21 cellular contexts compared by ENCODE assay signal in the genomic region with DNA sequence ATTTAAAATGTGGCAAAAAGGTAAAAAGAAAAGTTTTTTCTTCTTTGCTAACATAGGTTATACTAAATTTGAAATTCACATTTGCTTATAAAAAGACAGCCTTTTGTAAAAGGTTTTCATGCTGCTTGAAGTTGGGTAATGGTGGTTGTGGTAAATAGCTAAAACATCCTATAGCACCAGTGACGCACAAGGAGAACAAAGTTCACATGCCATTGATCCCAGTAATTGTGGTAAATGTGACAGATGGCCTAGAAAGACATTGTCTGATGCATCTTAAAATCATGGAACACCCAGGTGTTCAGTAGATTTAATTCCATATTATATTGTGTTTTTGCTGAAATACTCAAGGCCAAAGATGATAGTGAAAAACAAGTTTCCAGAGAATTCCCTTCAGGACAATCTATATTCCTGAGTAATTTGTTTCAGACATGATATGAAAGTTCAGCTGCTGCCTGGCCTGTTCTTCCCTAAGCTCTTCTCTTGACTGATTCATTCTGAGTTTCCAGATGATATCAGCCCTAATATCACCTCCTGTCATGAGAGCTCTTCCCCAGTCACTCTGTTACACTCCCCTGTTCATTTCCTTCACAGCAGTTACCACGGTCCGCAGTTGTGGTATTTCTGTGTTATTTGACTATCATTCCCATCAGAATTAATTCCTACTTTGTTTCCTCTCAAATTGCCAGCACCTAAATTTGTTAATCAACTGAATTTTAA. TPM values are rescaled to one million over a fixed set of nuclear protein-coding genes. Genes with fewer than 3 reads are reported as not detected.
DNase-seq lines count a peak whose midpoint lies in the region; ATAC-seq, FAIRE-seq and TF ChIP-seq lines count a peak whose summit lies in the region.
"Had no signal": no experiment of that assay in that cellular context is flagged by ENCODE, and none has a peak within 500 bp of the region (broad histone marks: within the 10 kb centered on the region; RNA-seq: fewer than 3 reads in every experiment).

No MANE protein-coding gene starts in this region.

- ATAC-seq in IMR-90 (ENCODE audit: low read depth) (no peak), pancreas (no peak), WTC11 (no peak)
- ATAC-seq: activated naive CD8-positive, alpha-beta T cell treated with anti-CD3 and anti-CD28 coated beads, Interleukin-2, amount 50 U/mL, for 24 hours; left ventricle myocardium superior had no signal

- H2BK5ac ChIP-seq in IMR-90 (ENCODE audit: low read depth, low read length, poor library complexity, severe bottlenecking) = peak overlapping the region; percentile 29

- no peak overlapping the region for H3K23ac ChIP-seq in IMR-90 (ENCODE audit: low read depth, low read length)

- DNase-seq in Daoy (ENCODE audit: low read depth) (peak; percentile 68), IMR-90 (peak; percentile 79), choroid plexus epithelial cell (ENCODE audit: low read depth) (peak; percentile 75), neural crest cell (ENCODE audit: low read depth, low spot score) (no peak), GM19238 (ENCODE audit: insufficient read length, low spot score) (no peak), pancreas (no peak), WTC11 (ENCODE audit: low spot score) (no peak)
- DNase-seq in NK-92 treated with Interleukin-12 subunit alpha and Interleukin-12 subunit beta, amount 100 ng/mL, for 24 hours (lab: John Stamatoyannopoulos, UW) = no peak
- DNase-seq: activated CD4-positive, CD25-positive, alpha-beta regulatory T cell treated with anti-CD3 and anti-CD28 coated beads, Interleukin-2, amount 50 U/mL, for 72 hours; activated naive CD8-positive, alpha-beta T cell treated with anti-CD3 and anti-CD28 coated beads, Interleukin-2, amount 50 U/mL, for 24 hours; left ventricle myocardium superior; NCI-H1436; NCI-H82; nucleus accumbens; T-helper 9 cell; transverse colon had no signal

- CTCF ChIA-PET in IMR-90 (lab: Yijun Ruan, JAX) = no interaction called here
- CTCF ChIA-PET in WTC11 (lab: Charles Lee) = no interaction called here

- POLR2A ChIA-PET in IMR-90 (lab: Charles Lee; ENCODE audit: unreplicated experiment) (no interaction called here), WTC11 (lab: Charles Lee) (interaction anchor here (0.6 kb wide), 1 partner anchor 42 kb away, joined by 3 read pairs; no protein-coding TSS in a partner anchor)

- H4K91ac ChIP-seq in IMR-90 (ENCODE audit: insufficient read depth, low read depth, low read length) = no peak overlapping the region

- no peak overlapping the region for H3K9ac ChIP-seq in IMR-90 (ENCODE audit: low read depth, low read length)

- 83% methylated on average over 1 of the region's 3 CpGs; no CpG with 5 or more reads in 1 of the 2 experiments for WGBS in IMR-90 (ENCODE audit: extremely low coverage in 2 of 2, insufficient read length in 1 of 2), 2 experiments
- 91% methylated on average over 3 of the region's 3 CpGs for WGBS in pancreas, 2 donors

- no peak for TF ChIP-seq POLR2A in IMR-90 (IDR thresholded peaks at IDR 0.05; ENCODE audit: low read depth, low read length)

- H3K9me3 Mint-ChIP-seq in neural crest cell = no peaks in the 10 kb centered on the region
- no peaks in the 10 kb centered on the region for H3K9me3 Mint-ChIP-seq in WTC11
- H3K9me3 Mint-ChIP-seq: activated naive CD8-positive, alpha-beta T cell treated with anti-CD3 and anti-CD28 coated beads, Interleukin-2, amount 50 U/mL, for 24 hours; activated T-helper 1 cell treated with anti-CD3 and anti-CD28 coated beads, Interleukin-12 subunit alpha, Interleukin-12 subunit beta, Interleukin-2, Interleukin-4 antibody, amounts not matched to agents 30 ng/mL and 10 ng/mL and 1 ng/mL, durations not matched to agents 14 hours and 24 hours and 36 hours; stimulated activated naive CD8-positive, alpha-beta T cell treated with anti-CD3 and anti-CD28 coated beads, Interleukin-15, Interleukin-2, amounts not matched to agents 100 ng/mL and 50 ng/mL, for 24 hours had no signal

- in situ Hi-C loops in IMR-90 (cut with MboI; ENCODE audit: low sequenced_read_pairs) = no loop called here

- no peak overlapping the region for H3K18ac ChIP-seq in IMR-90 (ENCODE audit: low read depth, low read length)

- H3K36me3 Mint-ChIP-seq in neural crest cell (ENCODE audit: low read depth) (no peaks in the 10 kb centered on the region), WTC11 (no peaks in the 10 kb centered on the region)

- no peak overlapping the region; a peak in 2 of 4 replicates for H4K8ac ChIP-seq in IMR-90 (ENCODE audit: low read depth in 2 of 2, low read length in 2 of 2)

- H2BK15ac ChIP-seq in IMR-90 (ENCODE audit: low read depth, low read length) = no peak overlapping the region

- H3K56ac ChIP-seq in IMR-90 (ENCODE audit: extremely low read depth, insufficient read depth, low read length) = no peak overlapping the region

- H3K27me3 ChIP-seq in IMR-90 (ENCODE audit: control insufficient read depth, insufficient read depth, low read length) = no peaks in the 10 kb centered on the region
- no peaks in the 10 kb centered on the region for H3K27me3 ChIP-seq in pancreas
- H3K27me3 ChIP-seq: cardiac muscle cell, right atrium auricular region, transverse colon had no signal

- H3K4me2 ChIP-seq in IMR-90 (ENCODE audit: low read depth, low read length) = peak overlapping the region; percentile 36; the same call in 1 of the 2 replicates

- H2AK9ac ChIP-seq in IMR-90 (replicated peaks; ENCODE audit: low read depth, low read length, poor library complexity) = no peak overlapping the region

- TF ChIP-seq RAD21 in IMR-90 (IDR thresholded peaks at IDR 0.05; ENCODE audit: low read length) = no peak

- dilution Hi-C loops in IMR-90 (cut with HindIII; ENCODE audit: low sequenced_read_pairs, unreplicated experiment) = no loop called here

- H3K27ac Mint-ChIP-seq in neural crest cell (ENCODE audit: unreplicated experiment) = no peak overlapping the region
- H3K27ac Mint-ChIP-seq in WTC11 = no peak overlapping the region
- H3K27ac Mint-ChIP-seq: activated naive CD8-positive, alpha-beta T cell treated with anti-CD3 and anti-CD28 coated beads, Interleukin-2, amount 50 U/mL, for 24 hours; activated T-helper 1 cell treated with anti-CD3 and anti-CD28 coated beads, Interleukin-12 subunit alpha, Interleukin-12 subunit beta, Interleukin-2, Interleukin-4 antibody, amounts not matched to agents 30 ng/mL and 10 ng/mL and 1 ng/mL, durations not matched to agents 14 hours and 24 hours and 36 hours; stimulated activated naive CD8-positive, alpha-beta T cell treated with anti-CD3 and anti-CD28 coated beads, Interleukin-15, Interleukin-2, amounts not matched to agents 100 ng/mL and 50 ng/mL, for 24 hours had no signal

- no peaks in the 10 kb centered on the region for H4K20me1 ChIP-seq in IMR-90 (ENCODE audit: insufficient read depth, low read length)

- H3K79me1 ChIP-seq in IMR-90 (ENCODE audit: low read depth in 1 of 2, low read length in 2 of 2) = peaks cover 4 to 7% of the 10 kb centered on the region in 2 experiments; a peak in 3 of 4 replicates

- H3K4me3 ChIP-seq in IMR-90 (ENCODE audit: insufficient read depth, low read depth, low read length) = no peak overlapping the region
- no peak overlapping the region for H3K4me3 ChIP-seq in choroid plexus epithelial cell (ENCODE audit: low read depth, low read length)
- no peak overlapping the region for H3K4me3 ChIP-seq in pancreas
- H3K4me3 ChIP-seq: cardiac muscle cell, right atrium auricular region, transverse colon had no signal

- 0 out of 2 replicates have a peak, but pooled peaks cover 1% of the 10 kb centered on the region for H3K4me1 ChIP-seq in IMR-90 (ENCODE audit: control insufficient read depth, insufficient read depth, low read length)
- H3K4me1 ChIP-seq in pancreas = peaks cover 0 to 5% (median 4%) of the 10 kb centered on the region in 3 donors

- H3K4ac ChIP-seq in IMR-90 (ENCODE audit: low read depth, low read length) = no peak overlapping the region

- H3K27me3 Mint-ChIP-seq in neural crest cell (ENCODE audit: low read depth) (no peaks in the 10 kb centered on the region), WTC11 (ENCODE audit: low read depth) (no peaks in the 10 kb centered on the region)
- H3K27me3 Mint-ChIP-seq: activated naive CD8-positive, alpha-beta T cell treated with anti-CD3 and anti-CD28 coated beads, Interleukin-2, amount 50 U/mL, for 24 hours; stimulated activated naive CD8-positive, alpha-beta T cell treated with anti-CD3 and anti-CD28 coated beads, Interleukin-15, Interleukin-2, amounts not matched to agents 100 ng/mL and 50 ng/mL, for 24 hours had no signal

- intact Hi-C loops in IMR-90 (cut with micrococcal nuclease) (no loop called here), pancreas (cut with DNase I) (no loop called here)

- H3K14ac ChIP-seq in IMR-90 (replicated peaks; ENCODE audit: low read depth, low read length) = no peak overlapping the region

- H3K4me1 Mint-ChIP-seq in neural crest cell (peaks cover 10% of the 10 kb centered on the region), WTC11 (peaks cover 6% of the 10 kb centered on the region)

- no peak for TF ChIP-seq CTCF in IMR-90 (conservative IDR thresholded peaks at IDR 0.05; ENCODE audit: low read depth, low read length)
- no peak for TF ChIP-seq CTCF in choroid plexus epithelial cell (conservative IDR thresholded peaks at IDR 0.05; ENCODE audit: low read depth, low read length)
- TF ChIP-seq CTCF in neural crest cell (conservative IDR thresholded peaks at IDR 0.05) = no peak
- no peak for TF ChIP-seq CTCF in pancreas (IDR thresholded peaks at IDR 0.05)
- no peak for TF ChIP-seq CTCF in WTC11 (IDR thresholded peaks at IDR 0.05)

- H2BK120ac ChIP-seq in IMR-90 (ENCODE audit: low read depth, low read length) = no peak overlapping the region

- H3K27ac ChIP-seq in IMR-90 (ENCODE audit: insufficient read depth, low read length) (no peak overlapping the region), pancreas (no peak overlapping the region)
- H3K27ac ChIP-seq: cardiac muscle cell, epithelial cell of prostate, right atrium auricular region, transverse colon had no signal

- H3K9me3 ChIP-seq in IMR-90 (ENCODE audit: control insufficient read depth, insufficient read depth, low read length) (no peaks in the 10 kb centered on the region), pancreas (no peaks in the 10 kb centered on the region)
- H3K9me3 ChIP-seq: right atrium auricular region, transverse colon had no signal

- H3K36me3 ChIP-seq in IMR-90 (ENCODE audit: control insufficient read depth, insufficient read depth, low read length) (no peaks in the 10 kb centered on the region), pancreas (no peaks in the 10 kb centered on the region)
- H3K36me3 ChIP-seq: cardiac muscle cell, right atrium auricular region, transverse colon had no signal

- no peak overlapping the region for H2AFZ ChIP-seq in IMR-90 (replicated peaks; ENCODE audit: low read length, poor library complexity)

- H4K5ac ChIP-seq in IMR-90 (ENCODE audit: low read depth, low read length) = no peak overlapping the region

- H3K4me3 Mint-ChIP-seq in neural crest cell = peak overlapping the region; percentile 5
- no peak overlapping the region for H3K4me3 Mint-ChIP-seq in WTC11
- H3K4me3 Mint-ChIP-seq: activated naive CD8-positive, alpha-beta T cell treated with anti-CD3 and anti-CD28 coated beads, Interleukin-2, amount 50 U/mL, for 24 hours; activated T-helper 1 cell treated with anti-CD3 and anti-CD28 coated beads, Interleukin-12 subunit alpha, Interleukin-12 subunit beta, Interleukin-2, Interleukin-4 antibody, amounts not matched to agents 30 ng/mL and 10 ng/mL and 1 ng/mL, durations not matched to agents 14 hours and 24 hours and 36 hours; stimulated activated naive CD8-positive, alpha-beta T cell treated with anti-CD3 and anti-CD28 coated beads, Interleukin-15, Interleukin-2, amounts not matched to agents 100 ng/mL and 50 ng/mL, for 24 hours had no signal

- no peak for FAIRE-seq in pancreas (lab: Jason Lieb, UNC)

- peak overlapping the region; percentile 50; the same call in 1 of the 2 replicates for H2AK5ac ChIP-seq in IMR-90 (ENCODE audit: low read depth, low read length)

- BruUV-seq in IMR-90 (replicated peaks; lab: Mats Ljungman, UMichigan) = no TSS peak

- no peaks in the 10 kb centered on the region; the same call in 1 of the 2 replicates for H3K9me1 ChIP-seq in IMR-90 (ENCODE audit: insufficient read depth, low read length)

- H2BK20ac ChIP-seq in IMR-90 (ENCODE audit: low read depth, low read length) = no peak overlapping the region

RNA-seq across cellular contexts. Expression of a gene that starts 4.6 kb away (rescaled TPM):
- 5.4 and 7.8 TPM in 2 replicates for total RNA-seq in Daoy (2014; rRNA removed; shearing (Covaris generic))
- total RNA-seq in IMR-90 (2012; rRNA removed) (8.1 and 10.0 TPM in 2 replicates), neural crest cell (13.5 and 17.8 TPM in 2 replicates), pancreas (10 to 100 TPM in 2 of 6 donors, 1 to 10 TPM in 4; 6.4 to 11.1 (median 8.7) TPM), WTC11 (2021) (3.5 to 6.1 TPM (median 5.3 TPM) in 3 replicates)
- polyA plus RNA-seq in IMR-90 (2012; rRNA removed) (3.2 and 3.9 TPM in 2 replicates), pancreas (1 to 10 TPM; 4.2 to 7.0 TPM)
- polyA plus RNA-seq in IMR-90 (2012; cell fraction: cytosol; rRNA removed) = 0.97 and 1.9 TPM in 2 replicates
- polyA plus RNA-seq in IMR-90 (2012; cell fraction: nucleus; rRNA removed; ENCODE audit: low replicate concordance) = 2.9 and 3.1 TPM in 2 replicates

Comparison
In these comparisons a context has a peak if more than half of its experiments do, and no peak if none do; other contexts are left out.
1. DNase-seq: peak in Daoy (single experiment), IMR-90 (single experiment) and choroid plexus epithelial cell (single experiment); none in neural crest cell (single experiment), GM19238 (single experiment), pancreas (0 of 6), NK-92 treated with Interleukin-12 subunit alpha and Interleukin-12 subunit beta, amount 100 ng/mL, for 24 hours (single experiment) and WTC11 (single experiment).